8 cellular contexts compared by ENCODE assay signal in genomic region chr16:57547524-57547923, GRCh38. TPM values are rescaled to one million over a fixed set of nuclear protein-coding genes. Genes with fewer than 3 reads are reported as not detected.
A peak's percentile ranks its signal among the peaks of the same experiment; 100 is the strongest.
DNase-seq lines count a peak whose midpoint lies in the region; ATAC-seq lines count a peak whose summit lies in the region.
"Not testable (repeated sequence)": the region's sequence is repeated elsewhere in the genome, so short reads cannot be mapped to it uniquely, and the experiment has no call there.
"Had no signal": no experiment of that assay in that cellular context is flagged by ENCODE, and none has a peak within 500 bp of the region (broad histone marks: within the 10 kb centered on the region; RNA-seq: fewer than 3 reads in every experiment).

No MANE protein-coding gene starts in this region.

- not testable (repeated sequence) for H3K9me3 Mint-ChIP-seq in activated naive CD8-positive, alpha-beta T cell treated with anti-CD3 and anti-CD28 coated beads, Interleukin-2, amount 10 ng/mL, durations not matched to agents 7 days and 5 days; effector memory CD8-positive, alpha-beta T cell; immature natural killer cell; natural killer cell treated with Interleukin-12 subunit alpha and Interleukin-12 subunit beta and Interleukin-15 and Interleukin-18, amount 100 ng/mL, for 72 hours; stimulated activated effector memory CD8-positive, alpha-beta T cell treated with anti-CD3 and anti-CD28 coated beads, Interleukin-12 subunit alpha, Interleukin-12 subunit beta, amount 100 ng/mL, for 72 hours

- ATAC-seq in activated naive CD8-positive, alpha-beta T cell treated with anti-CD3 and anti-CD28 coated beads, Interleukin-2, amount 10 ng/mL, durations not matched to agents 7 days and 5 days (ENCODE audit: low read depth); effector memory CD8-positive, alpha-beta T cell (replicated peaks); natural killer cell treated with Interleukin-12 subunit alpha and Interleukin-12 subunit beta and Interleukin-15 and Interleukin-18, amount 100 ng/mL, for 72 hours; stimulated activated effector memory CD8-positive, alpha-beta T cell treated with anti-CD3 and anti-CD28 coated beads, Interleukin-12 subunit alpha, Interleukin-12 subunit beta, amount 100 ng/mL, for 72 hours: not testable (repeated sequence)

- H3K27ac Mint-ChIP-seq in activated naive CD8-positive, alpha-beta T cell treated with anti-CD3 and anti-CD28 coated beads, Interleukin-2, amount 10 ng/mL, durations not matched to agents 7 days and 5 days; stimulated activated effector memory CD8-positive, alpha-beta T cell treated with anti-CD3 and anti-CD28 coated beads, Interleukin-12 subunit alpha, Interleukin-12 subunit beta, amount 100 ng/mL, for 72 hours: not testable (repeated sequence)
- peak overlapping the region; percentile 62 to 64 for H3K27ac Mint-ChIP-seq in effector memory CD8-positive, alpha-beta T cell
- H3K27ac Mint-ChIP-seq in immature natural killer cell, result peak overlapping the region; percentile 36 to 94 (median 83)
- H3K27ac Mint-ChIP-seq in natural killer cell treated with Interleukin-12 subunit alpha and Interleukin-12 subunit beta and Interleukin-15 and Interleukin-18, amount 100 ng/mL, for 72 hours, result peak overlapping the region; percentile 87 to 97

- POLR2A ChIA-PET in activated naive CD8-positive, alpha-beta T cell treated with anti-CD3 and anti-CD28 coated beads, Interleukin-2, amount 10 ng/mL, durations not matched to agents 7 days and 5 days (lab: Charles Lee), result not testable (repeated sequence)

- peaks cover 40% of the 10 kb centered on the region for H3K36me3 Mint-ChIP-seq in activated naive CD8-positive, alpha-beta T cell treated with anti-CD3 and anti-CD28 coated beads, Interleukin-2, amount 10 ng/mL, durations not matched to agents 7 days and 5 days
- peaks cover 26% of the 10 kb centered on the region for H3K36me3 Mint-ChIP-seq in effector memory CD8-positive, alpha-beta T cell (ENCODE audit: insufficient read depth)
- peaks cover 4 to 12% (median 8%) of the 10 kb centered on the region in 3 donors for H3K36me3 Mint-ChIP-seq in immature natural killer cell
- peaks cover 21% of the 10 kb centered on the region for H3K36me3 Mint-ChIP-seq in natural killer cell treated with Interleukin-12 subunit alpha and Interleukin-12 subunit beta and Interleukin-15 and Interleukin-18, amount 100 ng/mL, for 72 hours
- peaks cover 100% of the 10 kb centered on the region for H3K36me3 Mint-ChIP-seq in stimulated activated effector memory CD8-positive, alpha-beta T cell treated with anti-CD3 and anti-CD28 coated beads, Interleukin-12 subunit alpha, Interleukin-12 subunit beta, amount 100 ng/mL, for 72 hours

- DNase-seq in activated CD4-positive, CD25-positive, alpha-beta regulatory T cell treated with anti-CD3 and anti-CD28 coated beads, Interleukin-2, amount 50 U/mL, for 72 hours, result peak; percentile 3
- DNase-seq in activated naive CD8-positive, alpha-beta T cell treated with anti-CD3 and anti-CD28 coated beads, Interleukin-2, amount 10 ng/mL, durations not matched to agents 7 days and 5 days, result peak; percentile 3
- DNase-seq in effector memory CD8-positive, alpha-beta T cell; immature natural killer cell; natural killer cell treated with Interleukin-12 subunit alpha and Interleukin-12 subunit beta and Interleukin-15 and Interleukin-18, amount 100 ng/mL, for 72 hours (ENCODE audit: low spot score); stimulated activated effector memory CD8-positive, alpha-beta T cell treated with anti-CD3 and anti-CD28 coated beads, Interleukin-12 subunit alpha, Interleukin-12 subunit beta, amount 100 ng/mL, for 72 hours (ENCODE audit: low spot score in 2 of 2): not testable (repeated sequence)

- H3K4me3 Mint-ChIP-seq in activated naive CD8-positive, alpha-beta T cell treated with anti-CD3 and anti-CD28 coated beads, Interleukin-2, amount 10 ng/mL, durations not matched to agents 7 days and 5 days, result not testable (repeated sequence)
- H3K4me3 Mint-ChIP-seq in effector memory CD8-positive, alpha-beta T cell, result peak overlapping the region; percentile 64 to 82
- H3K4me3 Mint-ChIP-seq in immature natural killer cell, result peak overlapping the region; percentile 64 to 99 (median 92)
- peak overlapping the region; percentile 93 for H3K4me3 Mint-ChIP-seq in natural killer cell treated with Interleukin-12 subunit alpha and Interleukin-12 subunit beta and Interleukin-15 and Interleukin-18, amount 100 ng/mL, for 72 hours
- H3K4me3 Mint-ChIP-seq in stimulated activated effector memory CD8-positive, alpha-beta T cell treated with anti-CD3 and anti-CD28 coated beads, Interleukin-12 subunit alpha, Interleukin-12 subunit beta, amount 100 ng/mL, for 72 hours, result peak overlapping the region; percentile 79

- H3K4me1 Mint-ChIP-seq in activated naive CD8-positive, alpha-beta T cell treated with anti-CD3 and anti-CD28 coated beads, Interleukin-2, amount 10 ng/mL, durations not matched to agents 7 days and 5 days, result peaks cover 61% of the 10 kb centered on the region
- H3K4me1 Mint-ChIP-seq in effector memory CD8-positive, alpha-beta T cell (ENCODE audit: low read depth in 2 of 2), result peaks cover 57 to 63% of the 10 kb centered on the region in 2 donors
- H3K4me1 Mint-ChIP-seq in immature natural killer cell, result peaks cover 95 to 96% of the 10 kb centered on the region in 2 donors
- peaks cover 69 to 73% of the 10 kb centered on the region in 2 donors for H3K4me1 Mint-ChIP-seq in natural killer cell treated with Interleukin-12 subunit alpha and Interleukin-12 subunit beta and Interleukin-15 and Interleukin-18, amount 100 ng/mL, for 72 hours (ENCODE audit: low read depth in 2 of 2)
- peaks cover 67% of the 10 kb centered on the region for H3K4me1 Mint-ChIP-seq in stimulated activated effector memory CD8-positive, alpha-beta T cell treated with anti-CD3 and anti-CD28 coated beads, Interleukin-12 subunit alpha, Interleukin-12 subunit beta, amount 100 ng/mL, for 72 hours

- H3K27me3 Mint-ChIP-seq in activated naive CD8-positive, alpha-beta T cell treated with anti-CD3 and anti-CD28 coated beads, Interleukin-2, amount 10 ng/mL, durations not matched to agents 7 days and 5 days; effector memory CD8-positive, alpha-beta T cell; immature natural killer cell (ENCODE audit: low read depth in 3 of 3); natural killer cell treated with Interleukin-12 subunit alpha and Interleukin-12 subunit beta and Interleukin-15 and Interleukin-18, amount 100 ng/mL, for 72 hours: not testable (repeated sequence)

RNA-seq across cellular contexts. Expression of gene ADGRG5, which starts 5.1 kb away (rescaled TPM):
- 10 to 100 TPM; 14.3 to 15.7 TPM for total RNA-seq in activated naive CD8-positive, alpha-beta T cell treated with anti-CD3 and anti-CD28 coated beads, Interleukin-2, amount 10 ng/mL, durations not matched to agents 7 days and 5 days
- 100 to 1,000 TPM in 1 of 3 donors, 10 to 100 TPM in 2; 43.2 to 124 (median 77.4) TPM for polyA plus RNA-seq in immature natural killer cell
- 10 to 100 TPM; 86.8 to 95.0 TPM for total RNA-seq in natural killer cell treated with Interleukin-12 subunit alpha and Interleukin-12 subunit beta and Interleukin-15 and Interleukin-18, amount 100 ng/mL, for 72 hours
- total RNA-seq: A172, G401 had no signal

RNA-seq across cellular contexts. Expression of gene CCDC102A, which starts 11.2 kb away (rescaled TPM):
- 10 to 100 TPM; 11.3 to 15.1 TPM for total RNA-seq in activated naive CD8-positive, alpha-beta T cell treated with anti-CD3 and anti-CD28 coated beads, Interleukin-2, amount 10 ng/mL, durations not matched to agents 7 days and 5 days
- 10 to 100 TPM in 2 of 3 donors, 1 to 10 TPM in 1; 8.8 to 26.4 (median 13.9) TPM for polyA plus RNA-seq in immature natural killer cell
- 10 to 100 TPM; 13.9 to 21.5 TPM for total RNA-seq in natural killer cell treated with Interleukin-12 subunit alpha and Interleukin-12 subunit beta and Interleukin-15 and Interleukin-18, amount 100 ng/mL, for 72 hours

Comparison
In these comparisons a context has a peak if more than half of its experiments do, and no peak if none do; other contexts are left out.
1. RNA of gene ADGRG5, which starts 5.1 kb away (total RNA-seq): 86.8 to 95.0 TPM in natural killer cell treated with Interleukin-12 subunit alpha and Interleukin-12 subunit beta and Interleukin-15 and Interleukin-18, amount 100 ng/mL, for 72 hours; 14.3 to 15.7 TPM in activated naive CD8-positive, alpha-beta T cell treated with anti-CD3 and anti-CD28 coated beads, Interleukin-2, amount 10 ng/mL, durations not matched to agents 7 days and 5 days; every median in the first group is over 4 times any median in the second.